Comparison of ENCODE assay signal across 5 cellular contexts in the genomic region with DNA sequence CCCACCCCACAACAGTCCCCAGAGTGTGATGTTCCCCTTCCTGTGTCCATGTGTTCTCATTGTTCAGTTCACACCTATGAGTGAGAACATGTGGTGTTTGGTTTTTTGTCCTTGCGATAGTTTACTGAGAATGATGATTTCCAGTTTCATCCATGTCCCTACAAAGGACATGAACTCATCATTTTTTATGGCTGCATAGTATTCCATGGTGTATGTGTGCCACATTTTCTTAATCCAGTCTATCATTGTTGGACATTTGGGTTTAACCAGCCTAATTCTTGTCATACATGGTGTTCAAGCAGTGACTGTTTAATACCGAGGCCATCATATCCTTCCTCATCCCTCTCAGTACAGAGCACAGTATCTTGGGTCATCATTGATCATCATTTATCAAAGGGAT.
A peak's percentile ranks its signal among the peaks of the same experiment; 100 is the strongest.
DNase-seq lines count a peak whose midpoint lies in the region; ATAC-seq, FAIRE-seq and TF ChIP-seq lines count a peak whose summit lies in the region.
"Not testable (repeated sequence)": the region's sequence is repeated elsewhere in the genome, so short reads cannot be mapped to it uniquely, and the experiment has no call there.

No MANE protein-coding gene starts in this region.

- H3K27ac Mint-ChIP-seq in HFFc6 (peak overlapping the region; percentile 90), osteocyte (ENCODE audit: unreplicated experiment) (peak overlapping the region; percentile 87)
- not testable (repeated sequence) for H3K27ac Mint-ChIP-seq in endothelial cell (ENCODE audit: unreplicated experiment)

- 0% methylated on average over 1 of the region's 2 CpGs for WGBS in K562 (ENCODE audit: insufficient coverage, low coverage, missing lambda C conversion rate)
- WGBS in HepG2 (ENCODE audit: low lambda C conversion rate), result 100% methylated on average over 2 of the region's 2 CpGs

- H2AFZ ChIP-seq in K562 (ENCODE audit: low read depth, low read length); HepG2 (ENCODE audit: low read length): not testable (repeated sequence)

- H4K20me1 ChIP-seq in K562 (replicated peaks; ENCODE audit: control insufficient read depth, insufficient read depth, low read length), result not testable (repeated sequence)
- H4K20me1 ChIP-seq in HepG2 (ENCODE audit: insufficient read depth, low read length), result peaks cover 40% of the 10 kb centered on the region

- not testable (repeated sequence) for H3K27ac ChIP-seq in K562 (ENCODE audit: extremely low read depth, low read depth, low read length); HepG2 (ENCODE audit: extremely low read length, insufficient read depth, low read length)

- H3K9ac ChIP-seq in K562 (ENCODE audit: insufficient read depth in 1 of 2, low read depth in 2 of 2, low read length in 2 of 2); HepG2 (ENCODE audit: insufficient read depth, low read depth, low read length): not testable (repeated sequence)

- CTCF ChIA-PET in K562 (lab: Yijun Ruan, JAX; ENCODE audit: low intra/inter-chr PET ratio); HepG2 (lab: Yijun Ruan, JAX; ENCODE audit: low intra/inter-chr PET ratio, low total read pairs): not testable (repeated sequence)

- intact Hi-C loops in K562 (cut with micrococcal nuclease); HepG2 (cut with micrococcal nuclease; ENCODE audit: unreplicated experiment): not testable (repeated sequence)

- not testable (repeated sequence) for TF ChIP-seq EP300 in K562 (IDR thresholded peaks at IDR 0.05; ENCODE audit: low read length); HepG2 (IDR thresholded peaks at IDR 0.05; ENCODE audit: low read depth in 2 of 2, low read length in 2 of 2); HepG2 (CRISPR knock-in tag; IDR thresholded peaks at IDR 0.05; ENCODE audit: borderline replicate concordance)

- peak overlapping the region; percentile 85; the same call in 1 of the 2 replicates for H3K4me3 Mint-ChIP-seq in HFFc6
- peak overlapping the region; percentile 56 for H3K4me3 Mint-ChIP-seq in endothelial cell (ENCODE audit: unreplicated experiment)
- H3K4me3 Mint-ChIP-seq in osteocyte (ENCODE audit: unreplicated experiment), result not testable (repeated sequence)

- TF ChIP-seq POLR2A in K562 (conservative IDR thresholded peaks at IDR 0.05); HepG2 (IDR thresholded peaks at IDR 0.05; ENCODE audit: insufficient read depth in 1 of 2, low read depth in 2 of 2, low read length in 2 of 2): not testable (repeated sequence)

- H3K36me3 ChIP-seq in K562 (ENCODE audit: control insufficient read depth, insufficient read depth, low read length), result not testable (repeated sequence)
- peaks cover 17 to 67% of the 10 kb centered on the region in 2 experiments for H3K36me3 ChIP-seq in HepG2 (replicated peaks in 1 of 2; ENCODE audit: control insufficient read depth in 1 of 2, insufficient read depth in 2 of 2, low read length in 2 of 2)

- H3K4me1 Mint-ChIP-seq in HFFc6 (ENCODE audit: low read depth) (peaks cover 52% of the 10 kb centered on the region), endothelial cell (ENCODE audit: unreplicated experiment) (peaks cover 32% of the 10 kb centered on the region), osteocyte (ENCODE audit: unreplicated experiment) (peaks cover 72% of the 10 kb centered on the region)

- H3K27me3 Mint-ChIP-seq in HFFc6 (ENCODE audit: insufficient read depth) (peaks cover 11% of the 10 kb centered on the region), endothelial cell (ENCODE audit: unreplicated experiment) (peaks cover 10% of the 10 kb centered on the region)
- not testable (repeated sequence) for H3K27me3 Mint-ChIP-seq in osteocyte (ENCODE audit: unreplicated experiment)

- not testable (repeated sequence) for H3K9me3 ChIP-seq in K562 (replicated peaks; ENCODE audit: control insufficient read depth, insufficient read depth, low read depth, low read length); HepG2 (ENCODE audit: low read length)

- not testable (repeated sequence) for H3K4me1 ChIP-seq in K562 (replicated peaks in 1 of 2; ENCODE audit: control insufficient read depth in 2 of 2, insufficient read depth in 2 of 2, low read length in 2 of 2); HepG2 (ENCODE audit: insufficient read depth, low read length)

- DNase-seq in HFFc6; K562 (ENCODE audit: extremely low read depth in 1 of 4, low spot score in 3 of 4); endothelial cell (ENCODE audit: low spot score); HepG2 (ENCODE audit: low spot score); osteocyte (ENCODE audit: extremely low spot score, unreplicated experiment): not testable (repeated sequence)

- FAIRE-seq in K562 (lab: Jason Lieb, UNC); HepG2 (lab: Jason Lieb, UNC): not testable (repeated sequence)

- H3K9me1 ChIP-seq in K562 (ENCODE audit: control insufficient read depth, insufficient read depth, low read length), result not testable (repeated sequence)

- H3K4me3 ChIP-seq in K562; HepG2 (replicated peaks in 1 of 3; ENCODE audit: insufficient read depth in 1 of 3, low read depth in 2 of 3, low read length in 3 of 3): not testable (repeated sequence)

- TF ChIP-seq RAD21 in K562 (CRISPR knock-in tag; conservative IDR thresholded peaks at IDR 0.05 in 1 of 2, IDR thresholded peaks at IDR 0.05 in 1 of 2); HepG2 (CRISPR knock-in tag; IDR thresholded peaks at IDR 0.05): not testable (repeated sequence)

- POLR2A ChIA-PET in K562 (lab: Yijun Ruan, JAX); HepG2 (lab: Yijun Ruan, JAX): not testable (repeated sequence)

- not testable (repeated sequence) for TF ChIP-seq CTCF in HFFc6 (IDR thresholded peaks at IDR 0.05); K562 (IDR thresholded peaks at IDR 0.05 in 2 of 3, conservative IDR thresholded peaks at IDR 0.05 in 1 of 3; ENCODE audit: insufficient read depth in 2 of 3, low read depth in 1 of 3, low read length in 3 of 3); endothelial cell (IDR thresholded peaks at IDR 0.05; ENCODE audit: unreplicated experiment); HepG2 (CRISPR knock-in tag; IDR thresholded peaks at IDR 0.05); osteocyte (IDR thresholded peaks at IDR 0.05)

- ATAC-seq in K562, HepG2: not testable (repeated sequence)

- not testable (repeated sequence) for H3K27me3 ChIP-seq in K562 (ENCODE audit: control insufficient read depth in 2 of 2, insufficient read depth in 2 of 2, low read length in 2 of 2); HepG2 (ENCODE audit: control insufficient read depth in 1 of 2, insufficient read depth in 2 of 2, low read length in 2 of 2)

- BruUV-seq in K562 (replicated peaks; lab: Mats Ljungman, UMichigan); HepG2 (replicated peaks; lab: Mats Ljungman, UMichigan): not testable (repeated sequence)

- in situ Hi-C loops in K562 (cut with MboI); HepG2 (cut with HindIII; ENCODE audit: extremely low pct_ligation_motif_present, low pct_unique_long_range_greater_than_20kb): not testable (repeated sequence)

- peaks cover 57% of the 10 kb centered on the region for H3K36me3 Mint-ChIP-seq in HFFc6 (ENCODE audit: low read depth)
- peaks cover 48% of the 10 kb centered on the region for H3K36me3 Mint-ChIP-seq in endothelial cell (ENCODE audit: low read depth, unreplicated experiment)
- peaks cover 28% of the 10 kb centered on the region for H3K36me3 Mint-ChIP-seq in osteocyte (ENCODE audit: unreplicated experiment)

- not testable (repeated sequence) for H3K9me3 Mint-ChIP-seq in HFFc6; endothelial cell (ENCODE audit: unreplicated experiment); osteocyte (ENCODE audit: unreplicated experiment)

- not testable (repeated sequence) for H3K79me2 ChIP-seq in K562 (ENCODE audit: control insufficient read depth, insufficient read depth, low read length)
- peaks cover 22% of the 10 kb centered on the region for H3K79me2 ChIP-seq in HepG2 (ENCODE audit: insufficient read depth, low read length)

- not testable (repeated sequence) for H3K4me2 ChIP-seq in K562 (ENCODE audit: insufficient read depth, low read length); HepG2 (ENCODE audit: low read depth, low read length)

TF ChIP-seq in K562, 482 proteins besides CTCF, POLR2A, EP300 and RAD21:
- peak; percentile 8 for TF ChIP-seq ZNF146 (CRISPR knock-in tag; IDR thresholded peaks at IDR 0.05; ENCODE audit: unreplicated experiment)
TF ChIP-seq in K562: peak in this region for 1; not testable (repeated sequence) for 481.

TF ChIP-seq in HepG2, 621 proteins besides CTCF, POLR2A, EP300 and RAD21:
- TF ChIP-seq, protein P1, sequence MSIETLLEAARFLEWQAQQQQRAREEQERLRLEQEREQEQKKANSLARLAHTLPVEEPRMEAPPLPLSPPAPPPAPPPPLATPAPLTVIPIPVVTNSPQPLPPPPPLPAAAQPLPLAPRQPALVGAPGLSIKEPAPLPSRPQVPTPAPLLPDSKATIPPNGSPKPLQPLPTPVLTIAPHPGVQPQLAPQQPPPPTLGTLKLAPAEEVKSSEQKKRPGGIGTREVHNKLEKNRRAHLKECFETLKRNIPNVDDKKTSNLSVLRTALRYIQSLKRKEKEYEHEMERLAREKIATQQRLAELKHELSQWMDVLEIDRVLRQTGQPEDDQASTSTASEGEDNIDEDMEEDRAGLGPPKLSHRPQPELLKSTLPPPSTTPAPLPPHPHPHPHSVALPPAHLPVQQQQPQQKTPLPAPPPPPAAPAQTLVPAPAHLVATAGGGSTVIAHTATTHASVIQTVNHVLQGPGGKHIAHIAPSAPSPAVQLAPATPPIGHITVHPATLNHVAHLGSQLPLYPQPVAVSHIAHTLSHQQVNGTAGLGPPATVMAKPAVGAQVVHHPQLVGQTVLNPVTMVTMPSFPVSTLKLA (IDR thresholded peaks at IDR 0.05), result 0 out of 2 replicates have a peak, but pooled peaks have one; percentile 23
